8 cellular contexts compared by ENCODE assay signal in the genomic region with DNA sequence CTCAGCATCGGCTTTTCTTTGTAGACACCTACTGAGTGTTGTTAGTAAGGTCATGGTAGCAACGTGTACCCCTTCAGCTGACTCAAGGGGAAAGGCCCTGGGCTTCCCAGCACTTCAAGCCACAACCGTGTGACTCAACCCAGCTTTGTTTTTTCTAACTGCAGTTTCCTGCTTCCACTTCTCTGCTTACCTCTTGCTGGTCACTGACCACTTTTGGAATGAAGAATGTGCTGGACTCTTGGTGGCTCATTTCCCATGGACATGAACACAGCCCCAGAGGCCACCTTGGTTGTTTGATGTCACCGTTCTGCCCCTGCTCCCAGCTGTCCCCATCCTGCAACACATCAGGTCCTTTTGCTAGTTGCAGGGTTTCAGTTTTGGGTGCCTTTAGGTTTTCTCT.
DNase-seq lines count a peak whose midpoint lies in the region; ATAC-seq lines count a peak whose summit lies in the region.

No MANE protein-coding gene starts in this region.

- peak overlapping the region; percentile 48 for H3K27ac ChIP-seq in epithelial cell of prostate

- DNase-seq in activated CD4-positive, CD25-positive, alpha-beta regulatory T cell treated with anti-CD3 and anti-CD28 coated beads, Interleukin-2, amount 50 U/mL, for 72 hours, result peak; percentile 62
- DNase-seq in epithelial cell of prostate (ENCODE audit: low read depth, low spot score) (peak; percentile 82), HuH-7.5 (ENCODE audit: low spot score) (no peak), DMS 273 (lab: John Stamatoyannopoulos, UW; ENCODE audit: unreplicated experiment) (no peak), UCSD-AML1 (lab: John Stamatoyannopoulos, UW; ENCODE audit: unreplicated experiment) (no peak)
- peak; percentile 43 for DNase-seq in stimulated activated CD8-positive, alpha-beta memory T cell treated with anti-CD3 and anti-CD28 coated beads, Interleukin-12 subunit alpha, Interleukin-12 subunit beta, amount 100 ng/mL, for 24 hours (ENCODE audit: extremely low read depth)

- ATAC-seq in GM18499 (IDR thresholded peaks at IDR 0.05; ENCODE audit: insufficient read depth, unreplicated experiment) (peak; percentile 73), HG02981 (IDR thresholded peaks at IDR 0.05; ENCODE audit: unreplicated experiment) (peak; percentile 68)

Comparison
In these comparisons a context has a peak if more than half of its experiments do, and no peak if none do; other contexts are left out.
1. DNase-seq: peak in activated CD4-positive, CD25-positive, alpha-beta regulatory T cell treated with anti-CD3 and anti-CD28 coated beads, Interleukin-2, amount 50 U/mL, for 72 hours (single experiment), epithelial cell of prostate (single experiment) and stimulated activated CD8-positive, alpha-beta memory T cell treated with anti-CD3 and anti-CD28 coated beads, Interleukin-12 subunit alpha, Interleukin-12 subunit beta, amount 100 ng/mL, for 24 hours (single experiment); none in HuH-7.5 (single experiment), DMS 273 (single experiment) and UCSD-AML1 (single experiment).